Comparison of ENCODE assay signal across 1 cellular context in the genomic region with DNA sequence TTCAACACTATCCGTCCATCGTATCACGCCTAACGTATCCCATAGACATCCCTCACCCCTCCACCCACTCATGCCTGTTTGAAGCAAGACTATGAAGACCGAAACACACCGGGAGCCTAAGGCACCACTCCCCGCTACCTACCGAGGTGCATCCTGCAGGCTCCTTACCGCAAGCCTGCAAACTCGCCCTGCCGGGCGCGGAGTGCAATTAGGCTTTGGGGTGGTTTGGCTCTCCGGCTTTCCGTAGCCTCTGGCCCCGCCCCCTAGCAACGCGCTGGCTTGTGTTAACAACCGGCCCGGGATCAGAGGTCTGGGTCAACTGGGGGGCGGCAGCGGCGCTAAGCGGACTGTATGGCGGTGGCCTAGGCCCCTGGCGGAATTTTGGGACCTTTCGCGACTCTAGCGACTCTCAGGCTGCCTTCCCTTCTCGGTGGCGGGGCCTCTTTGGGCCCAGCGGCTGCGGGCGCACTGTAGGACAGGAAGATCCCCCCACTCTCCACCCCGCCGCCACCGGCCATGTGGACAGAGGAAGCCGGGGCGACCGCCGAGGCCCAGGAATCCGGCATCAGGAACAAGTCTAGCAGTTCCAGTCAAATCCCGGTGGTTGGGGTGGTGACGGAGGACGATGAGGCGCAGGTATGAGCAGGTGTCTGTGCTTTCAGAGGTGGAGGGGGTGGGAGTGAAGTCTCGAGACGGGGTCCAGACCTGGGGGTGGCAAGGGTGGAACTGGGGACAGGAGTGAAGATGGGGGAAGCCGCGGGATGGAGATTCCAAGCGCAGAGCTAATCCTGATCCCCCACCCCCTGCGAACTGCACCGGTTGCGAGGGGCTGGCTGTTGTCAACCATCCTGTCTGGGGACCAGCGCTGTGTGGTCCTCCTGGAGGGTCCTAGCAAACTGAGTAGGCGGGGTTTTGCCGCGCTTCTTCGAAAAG.
A peak's percentile ranks its signal among the peaks of the same experiment; 100 is the strongest.
TF ChIP-seq lines count a peak whose summit lies in the region.

A gene with protein sequence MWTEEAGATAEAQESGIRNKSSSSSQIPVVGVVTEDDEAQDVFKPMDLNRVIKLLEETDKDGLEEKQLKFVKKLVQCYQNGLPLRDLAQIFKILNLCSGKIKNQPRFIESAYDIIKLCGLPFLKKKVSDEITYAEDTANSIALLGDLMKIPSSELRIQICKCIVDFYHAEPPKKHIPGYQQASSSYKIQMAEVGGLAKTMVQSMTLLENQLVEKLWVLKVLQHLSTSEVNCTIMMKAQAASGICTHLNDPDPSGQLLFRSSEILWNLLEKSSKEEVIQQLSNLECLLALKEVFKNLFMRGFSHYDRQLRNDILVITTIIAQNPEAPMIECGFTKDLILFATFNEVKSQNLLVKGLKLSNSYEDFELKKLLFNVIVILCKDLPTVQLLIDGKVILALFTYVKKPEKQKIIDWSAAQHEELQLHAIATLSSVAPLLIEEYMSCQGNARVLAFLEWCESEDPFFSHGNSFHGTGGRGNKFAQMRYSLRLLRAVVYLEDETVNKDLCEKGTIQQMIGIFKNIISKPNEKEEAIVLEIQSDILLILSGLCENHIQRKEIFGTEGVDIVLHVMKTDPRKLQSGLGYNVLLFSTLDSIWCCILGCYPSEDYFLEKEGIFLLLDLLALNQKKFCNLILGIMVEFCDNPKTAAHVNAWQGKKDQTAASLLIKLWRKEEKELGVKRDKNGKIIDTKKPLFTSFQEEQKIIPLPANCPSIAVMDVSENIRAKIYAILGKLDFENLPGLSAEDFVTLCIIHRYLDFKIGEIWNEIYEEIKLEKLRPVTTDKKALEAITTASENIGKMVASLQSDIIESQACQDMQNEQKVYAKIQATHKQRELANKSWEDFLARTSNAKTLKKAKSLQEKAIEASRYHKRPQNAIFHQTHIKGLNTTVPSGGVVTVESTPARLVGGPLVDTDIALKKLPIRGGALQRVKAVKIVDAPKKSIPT (plus strand): TSS at position 266 of the 933 bp plus-strand sequence. CDS start 251 bp downstream, at position 517.

TF ChIP-seq in WTC11, 78 proteins besides CTCF, POLR2A, EP300 and RAD21 (continued from another document):
- TF ChIP-seq, protein P1, sequence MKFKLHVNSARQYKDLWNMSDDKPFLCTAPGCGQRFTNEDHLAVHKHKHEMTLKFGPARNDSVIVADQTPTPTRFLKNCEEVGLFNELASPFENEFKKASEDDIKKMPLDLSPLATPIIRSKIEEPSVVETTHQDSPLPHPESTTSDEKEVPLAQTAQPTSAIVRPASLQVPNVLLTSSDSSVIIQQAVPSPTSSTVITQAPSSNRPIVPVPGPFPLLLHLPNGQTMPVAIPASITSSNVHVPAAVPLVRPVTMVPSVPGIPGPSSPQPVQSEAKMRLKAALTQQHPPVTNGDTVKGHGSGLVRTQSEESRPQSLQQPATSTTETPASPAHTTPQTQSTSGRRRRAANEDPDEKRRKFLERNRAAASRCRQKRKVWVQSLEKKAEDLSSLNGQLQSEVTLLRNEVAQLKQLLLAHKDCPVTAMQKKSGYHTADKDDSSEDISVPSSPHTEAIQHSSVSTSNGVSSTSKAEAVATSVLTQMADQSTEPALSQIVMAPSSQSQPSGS (CRISPR knock-in tag; IDR thresholded peaks at IDR 0.05; ENCODE audit: borderline replicate concordance, low read depth) = no peak
- TF ChIP-seq MXD4 (CRISPR knock-in tag; IDR thresholded peaks at IDR 0.05; ENCODE audit: borderline replicate concordance) = no peak
- TF ChIP-seq PRRX2 (CRISPR knock-in tag; IDR thresholded peaks at IDR 0.05) = no peak
- no peak for TF ChIP-seq SMAD4 (CRISPR knock-in tag; IDR thresholded peaks at IDR 0.05)
- no peak for TF ChIP-seq NR2C2 (CRISPR knock-in tag; IDR thresholded peaks at IDR 0.05)
- TF ChIP-seq EMX1 (CRISPR knock-in tag; IDR thresholded peaks at IDR 0.05) = no peak
- TF ChIP-seq, protein P2, sequence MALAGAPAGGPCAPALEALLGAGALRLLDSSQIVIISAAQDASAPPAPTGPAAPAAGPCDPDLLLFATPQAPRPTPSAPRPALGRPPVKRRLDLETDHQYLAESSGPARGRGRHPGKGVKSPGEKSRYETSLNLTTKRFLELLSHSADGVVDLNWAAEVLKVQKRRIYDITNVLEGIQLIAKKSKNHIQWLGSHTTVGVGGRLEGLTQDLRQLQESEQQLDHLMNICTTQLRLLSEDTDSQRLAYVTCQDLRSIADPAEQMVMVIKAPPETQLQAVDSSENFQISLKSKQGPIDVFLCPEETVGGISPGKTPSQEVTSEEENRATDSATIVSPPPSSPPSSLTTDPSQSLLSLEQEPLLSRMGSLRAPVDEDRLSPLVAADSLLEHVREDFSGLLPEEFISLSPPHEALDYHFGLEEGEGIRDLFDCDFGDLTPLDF (CRISPR knock-in tag; IDR thresholded peaks at IDR 0.05) = no peak
- TF ChIP-seq ZNF396 (CRISPR knock-in tag; IDR thresholded peaks at IDR 0.05; ENCODE audit: borderline replicate concordance) = no peak
- TF ChIP-seq RORB (CRISPR knock-in tag; IDR thresholded peaks at IDR 0.05) = no peak
- TF ChIP-seq CREM (CRISPR knock-in tag; IDR thresholded peaks at IDR 0.05) = peak; percentile 81
- TF ChIP-seq ZNF232 (CRISPR knock-in tag; IDR thresholded peaks at IDR 0.05) = 0 out of 2 replicates have a peak, but pooled peaks have one; percentile 69
- TF ChIP-seq, protein P3, sequence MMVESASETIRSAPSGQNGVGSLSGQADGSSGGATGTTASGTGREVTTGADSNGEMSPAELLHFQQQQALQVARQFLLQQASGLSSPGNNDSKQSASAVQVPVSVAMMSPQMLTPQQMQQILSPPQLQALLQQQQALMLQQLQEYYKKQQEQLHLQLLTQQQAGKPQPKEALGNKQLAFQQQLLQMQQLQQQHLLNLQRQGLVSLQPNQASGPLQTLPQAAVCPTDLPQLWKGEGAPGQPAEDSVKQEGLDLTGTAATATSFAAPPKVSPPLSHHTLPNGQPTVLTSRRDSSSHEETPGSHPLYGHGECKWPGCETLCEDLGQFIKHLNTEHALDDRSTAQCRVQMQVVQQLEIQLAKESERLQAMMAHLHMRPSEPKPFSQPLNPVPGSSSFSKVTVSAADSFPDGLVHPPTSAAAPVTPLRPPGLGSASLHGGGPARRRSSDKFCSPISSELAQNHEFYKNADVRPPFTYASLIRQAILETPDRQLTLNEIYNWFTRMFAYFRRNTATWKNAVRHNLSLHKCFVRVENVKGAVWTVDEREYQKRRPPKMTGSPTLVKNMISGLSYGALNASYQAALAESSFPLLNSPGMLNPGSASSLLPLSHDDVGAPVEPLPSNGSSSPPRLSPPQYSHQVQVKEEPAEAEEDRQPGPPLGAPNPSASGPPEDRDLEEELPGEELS (CRISPR knock-in tag; IDR thresholded peaks at IDR 0.05) = no peak; the same call in 1 of the 2 replicates
- no peak for TF ChIP-seq SMAD3 (CRISPR knock-in tag; IDR thresholded peaks at IDR 0.05; ENCODE audit: borderline replicate concordance)
- no peak for TF ChIP-seq JAZF1 (CRISPR knock-in tag; IDR thresholded peaks at IDR 0.05)
- TF ChIP-seq, protein P4, sequence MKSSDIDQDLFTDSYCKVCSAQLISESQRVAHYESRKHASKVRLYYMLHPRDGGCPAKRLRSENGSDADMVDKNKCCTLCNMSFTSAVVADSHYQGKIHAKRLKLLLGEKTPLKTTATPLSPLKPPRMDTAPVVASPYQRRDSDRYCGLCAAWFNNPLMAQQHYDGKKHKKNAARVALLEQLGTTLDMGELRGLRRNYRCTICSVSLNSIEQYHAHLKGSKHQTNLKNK (CRISPR knock-in tag; IDR thresholded peaks at IDR 0.05) = no peak
- no peak for TF ChIP-seq TP53 (CRISPR knock-in tag; IDR thresholded peaks at IDR 0.05)
- TF ChIP-seq, protein P5, sequence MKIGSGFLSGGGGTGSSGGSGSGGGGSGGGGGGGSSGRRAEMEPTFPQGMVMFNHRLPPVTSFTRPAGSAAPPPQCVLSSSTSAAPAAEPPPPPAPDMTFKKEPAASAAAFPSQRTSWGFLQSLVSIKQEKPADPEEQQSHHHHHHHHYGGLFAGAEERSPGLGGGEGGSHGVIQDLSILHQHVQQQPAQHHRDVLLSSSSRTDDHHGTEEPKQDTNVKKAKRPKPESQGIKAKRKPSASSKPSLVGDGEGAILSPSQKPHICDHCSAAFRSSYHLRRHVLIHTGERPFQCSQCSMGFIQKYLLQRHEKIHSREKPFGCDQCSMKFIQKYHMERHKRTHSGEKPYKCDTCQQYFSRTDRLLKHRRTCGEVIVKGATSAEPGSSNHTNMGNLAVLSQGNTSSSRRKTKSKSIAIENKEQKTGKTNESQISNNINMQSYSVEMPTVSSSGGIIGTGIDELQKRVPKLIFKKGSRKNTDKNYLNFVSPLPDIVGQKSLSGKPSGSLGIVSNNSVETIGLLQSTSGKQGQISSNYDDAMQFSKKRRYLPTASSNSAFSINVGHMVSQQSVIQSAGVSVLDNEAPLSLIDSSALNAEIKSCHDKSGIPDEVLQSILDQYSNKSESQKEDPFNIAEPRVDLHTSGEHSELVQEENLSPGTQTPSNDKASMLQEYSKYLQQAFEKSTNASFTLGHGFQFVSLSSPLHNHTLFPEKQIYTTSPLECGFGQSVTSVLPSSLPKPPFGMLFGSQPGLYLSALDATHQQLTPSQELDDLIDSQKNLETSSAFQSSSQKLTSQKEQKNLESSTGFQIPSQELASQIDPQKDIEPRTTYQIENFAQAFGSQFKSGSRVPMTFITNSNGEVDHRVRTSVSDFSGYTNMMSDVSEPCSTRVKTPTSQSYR (CRISPR knock-in tag; IDR thresholded peaks at IDR 0.05) = no peak
- TF ChIP-seq, protein P6, sequence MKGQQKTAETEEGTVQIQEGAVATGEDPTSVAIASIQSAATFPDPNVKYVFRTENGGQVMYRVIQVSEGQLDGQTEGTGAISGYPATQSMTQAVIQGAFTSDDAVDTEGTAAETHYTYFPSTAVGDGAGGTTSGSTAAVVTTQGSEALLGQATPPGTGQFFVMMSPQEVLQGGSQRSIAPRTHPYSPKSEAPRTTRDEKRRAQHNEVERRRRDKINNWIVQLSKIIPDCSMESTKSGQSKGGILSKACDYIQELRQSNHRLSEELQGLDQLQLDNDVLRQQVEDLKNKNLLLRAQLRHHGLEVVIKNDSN (CRISPR knock-in tag; IDR thresholded peaks at IDR 0.05) = no peak
